25 cellular contexts compared by ENCODE assay signal in the genomic region with DNA sequence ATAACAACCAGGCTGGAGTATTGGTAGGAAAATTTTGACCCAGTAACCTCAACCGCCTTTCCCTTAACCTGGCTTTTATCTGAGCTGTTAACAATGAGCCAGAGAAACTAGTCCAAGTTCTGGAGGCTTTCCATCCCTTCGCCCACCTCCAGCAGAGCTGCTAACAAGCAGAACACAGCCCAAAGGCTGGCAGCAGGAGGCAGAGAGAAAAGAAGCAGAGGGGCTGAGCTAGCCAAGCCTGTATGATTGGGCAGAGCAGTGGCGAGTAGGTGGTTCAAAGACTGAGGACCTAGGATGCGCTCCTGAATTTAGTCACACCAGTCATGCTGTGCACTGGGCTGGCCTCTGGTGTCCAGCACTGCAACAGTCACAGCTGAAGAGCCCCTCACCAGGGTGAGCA.
"Had no signal": no experiment of that assay in that cellular context is flagged by ENCODE, and none has a peak within 500 bp of the region (broad histone marks: within the 10 kb centered on the region; RNA-seq: fewer than 3 reads in every experiment).

No MANE protein-coding gene starts in this region.

- H3K36me3 Mint-ChIP-seq: mesothelial cell of epicardium; naive thymus-derived CD4-positive, alpha-beta T cell; stimulated activated effector memory CD8-positive, alpha-beta T cell treated with anti-CD3 and anti-CD28 coated beads, Interleukin-12 subunit alpha, Interleukin-12 subunit beta, amount 100 ng/mL, for 72 hours had no signal

- H2AFZ ChIP-seq: parathyroid adenoma had no signal

- H3K4me3 Mint-ChIP-seq: central memory CD8-positive, alpha-beta T cell; mesothelial cell of epicardium; naive thymus-derived CD4-positive, alpha-beta T cell; nephron; stimulated activated effector memory CD8-positive, alpha-beta T cell treated with anti-CD3 and anti-CD28 coated beads, Interleukin-12 subunit alpha, Interleukin-12 subunit beta, amount 100 ng/mL, for 72 hours had no signal

- H3K27me3 ChIP-seq: right atrium auricular region, tibial nerve, upper lobe of left lung had no signal

- H3K4me1 ChIP-seq: parathyroid adenoma, prostate gland, right atrium auricular region, tibial nerve had no signal

- ATAC-seq: left lobe of liver; mucosa of descending colon; naive thymus-derived CD4-positive, alpha-beta T cell; sciatic nerve; stimulated activated effector memory CD8-positive, alpha-beta T cell treated with anti-CD3 and anti-CD28 coated beads, Interleukin-12 subunit alpha, Interleukin-12 subunit beta, amount 100 ng/mL, for 72 hours had no signal

- H3K27ac ChIP-seq: parathyroid adenoma, prostate gland, right atrium auricular region, thoracic aorta, tibial nerve, upper lobe of left lung had no signal

- H3K27ac Mint-ChIP-seq: mesothelial cell of epicardium; naive thymus-derived CD4-positive, alpha-beta T cell; nephron; stimulated activated effector memory CD8-positive, alpha-beta T cell treated with anti-CD3 and anti-CD28 coated beads, Interleukin-12 subunit alpha, Interleukin-12 subunit beta, amount 100 ng/mL, for 72 hours had no signal

- DNase-seq: cortex of kidney; effector CD4-positive, alpha-beta T cell; kidney; mesenchymal stem cell; mucosa of descending colon; naive thymus-derived CD4-positive, alpha-beta T cell; stimulated activated CD4-positive, alpha-beta T cell treated with anti-CD3 and anti-CD28 coated beads, Interleukin-12 subunit alpha, Interleukin-12 subunit beta, amount 100 ng/mL, for 4 hours; stimulated activated CD4-positive, alpha-beta T cell treated with anti-CD3 and anti-CD28 coated beads, Interleukin-1b, Interleukin-23, amount 100 ng/mL, for 48 hours; stimulated activated CD4-positive, alpha-beta T cell treated with anti-CD3 and anti-CD28 coated beads, Interleukin-4, amount 100 ng/mL, for 1 hour; stimulated activated naive CD4-positive, alpha-beta T cell treated with Interleukin-2 at 50 U/mL for 16 hours; stomach; upper lobe of left lung had no signal

- H3K4me1 Mint-ChIP-seq: central memory CD8-positive, alpha-beta T cell; mesothelial cell of epicardium; nephron; stimulated activated effector memory CD8-positive, alpha-beta T cell treated with anti-CD3 and anti-CD28 coated beads, Interleukin-12 subunit alpha, Interleukin-12 subunit beta, amount 100 ng/mL, for 72 hours had no signal

- H3K9me3 Mint-ChIP-seq: central memory CD8-positive, alpha-beta T cell; mesothelial cell of epicardium; naive thymus-derived CD4-positive, alpha-beta T cell; nephron; stimulated activated effector memory CD8-positive, alpha-beta T cell treated with anti-CD3 and anti-CD28 coated beads, Interleukin-12 subunit alpha, Interleukin-12 subunit beta, amount 100 ng/mL, for 72 hours had no signal

- H3K79me2 ChIP-seq: parathyroid adenoma had no signal

- H3K4me2 ChIP-seq: smooth muscle cell had no signal

- H3K4me3 ChIP-seq: lung, mucosa of descending colon, prostate gland, right atrium auricular region, smooth muscle cell, stomach, thoracic aorta, tibial nerve, upper lobe of left lung had no signal

- H3K36me3 ChIP-seq: prostate gland, right atrium auricular region, stomach, thoracic aorta, tibial nerve, upper lobe of left lung had no signal
